8 cellular contexts compared by ENCODE assay signal in the genomic region with DNA sequence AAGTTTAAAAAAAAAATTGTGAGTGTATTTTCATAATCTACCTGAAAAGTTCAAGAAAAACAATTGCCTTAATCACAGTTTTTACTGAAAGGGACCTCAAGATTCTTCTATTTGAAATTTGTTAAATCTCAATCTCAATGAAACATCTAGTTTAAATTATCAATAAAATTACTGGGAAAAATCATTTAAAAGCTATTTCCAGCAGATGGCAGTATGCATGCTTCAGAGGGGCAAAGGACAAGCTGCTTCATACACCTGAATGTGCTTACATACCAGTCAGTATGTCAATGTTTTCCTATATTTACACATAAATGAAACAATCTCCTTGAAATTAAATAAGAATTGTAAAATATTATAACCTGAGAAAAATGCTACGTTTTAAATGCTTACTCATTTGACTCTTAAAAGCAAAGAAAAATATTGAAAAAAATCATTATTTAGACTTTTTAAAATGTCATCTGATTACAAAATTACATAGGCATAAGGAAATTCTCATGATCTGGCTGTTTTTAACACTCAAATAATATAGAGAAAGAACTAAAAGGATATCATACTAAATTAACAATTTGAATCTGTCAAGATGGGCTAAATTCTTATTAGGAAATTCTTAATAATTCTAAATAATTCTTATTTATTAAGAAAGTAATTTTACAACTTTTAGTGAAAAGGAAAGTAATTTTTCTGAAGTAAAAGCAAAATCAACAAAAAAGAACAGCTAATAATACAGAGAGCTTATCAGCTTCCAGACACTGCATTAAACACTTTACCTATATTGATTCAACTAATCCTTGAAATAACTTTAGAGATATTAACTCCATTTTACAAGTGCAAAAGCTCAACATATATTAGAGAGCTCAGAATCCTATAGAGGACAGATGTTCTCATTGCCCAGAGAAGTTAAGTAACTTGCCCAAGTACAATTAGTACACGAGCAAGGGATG.
A peak's percentile ranks its signal among the peaks of the same experiment; 100 is the strongest.
DNase-seq lines count a peak whose midpoint lies in the region; ATAC-seq and TF ChIP-seq lines count a peak whose summit lies in the region.

No MANE protein-coding gene starts in this region.

- WGBS in suprapubic skin, result 57% methylated on average over 2 of the region's 2 CpGs

- H3K36me3 ChIP-seq in suprapubic skin, result no peaks in the 10 kb centered on the region

- no peaks in the 10 kb centered on the region for H3K4me1 ChIP-seq in suprapubic skin

- no peak for TF ChIP-seq EP300 in suprapubic skin (IDR thresholded peaks at IDR 0.05)

- no peaks in the 10 kb centered on the region for H3K27me3 ChIP-seq in suprapubic skin

- H3K4me3 ChIP-seq in fibroblast of mammary gland (ENCODE audit: control insufficient read depth, low read depth, low read length), result no peak overlapping the region
- H3K4me3 ChIP-seq in suprapubic skin, result no peak overlapping the region

- no peak for TF ChIP-seq POLR2A in suprapubic skin (IDR thresholded peaks at IDR 0.05)

- no peaks in the 10 kb centered on the region for H3K9me3 ChIP-seq in suprapubic skin

- ATAC-seq in HG02885 (IDR thresholded peaks at IDR 0.05; ENCODE audit: poor library complexity, unreplicated experiment) (peak; percentile 54), HG02588 (IDR thresholded peaks at IDR 0.05; ENCODE audit: unreplicated experiment) (no peak), GM21447 (IDR thresholded peaks at IDR 0.05; ENCODE audit: unreplicated experiment) (no peak)

- DNase-seq in CD1c-positive myeloid dendritic cell (ENCODE audit: extremely low spot score) (peak; percentile 10), RKO (ENCODE audit: low spot score) (peak; percentile 60), fibroblast of mammary gland (ENCODE audit: low read depth) (peak; percentile 57), suprapubic skin (ENCODE audit: low spot score in 2 of 2) (no peak)
- DNase-seq in stimulated activated CD4-positive, alpha-beta T cell treated with anti-CD3 and anti-CD28 coated beads, Interleukin-4, amount 100 ng/mL, for 1 hour, result no peak

- no peak overlapping the region for H3K27ac ChIP-seq in suprapubic skin

- peak; percentile 64 for TF ChIP-seq CTCF in fibroblast of mammary gland (conservative IDR thresholded peaks at IDR 0.05; ENCODE audit: control insufficient read depth, insufficient read depth, low read depth, low read length)
- peak; percentile 18 to 33 for TF ChIP-seq CTCF in suprapubic skin (IDR thresholded peaks at IDR 0.05)

Comparison
In these comparisons a context has a peak if more than half of its experiments do, and no peak if none do; other contexts are left out.
1. DNase-seq: peak in CD1c-positive myeloid dendritic cell (single experiment), RKO (single experiment) and fibroblast of mammary gland (single experiment); none in suprapubic skin (0 of 2) and stimulated activated CD4-positive, alpha-beta T cell treated with anti-CD3 and anti-CD28 coated beads, Interleukin-4, amount 100 ng/mL, for 1 hour (single experiment).